Comparison of ENCODE assay signal across 8 cellular contexts in genomic region chr11:63681208-63682044, GRCh38. TPM values are rescaled to one million over a fixed set of nuclear protein-coding genes. Genes with fewer than 3 reads are reported as not detected.
A peak's percentile ranks its signal among the peaks of the same experiment; 100 is the strongest.
DNase-seq lines count a peak whose midpoint lies in the region; ATAC-seq lines count a peak whose summit lies in the region.

Gene RTN3, plus strand, starts transcription at chr11:63681500. Its CDS starts 137 bp downstream, at chr11:63681637.

- H3K27ac Mint-ChIP-seq in activated CD4-positive, alpha-beta T cell treated with anti-CD3 and anti-CD28 coated beads, Interleukin-2, amount 10 ng/mL, durations not matched to agents 7 days and 5 days, result peak within 1 kb of the TSS; percentile 94

- peaks cover 5% of the 10 kb centered on the region for H3K36me3 Mint-ChIP-seq in activated CD4-positive, alpha-beta T cell treated with anti-CD3 and anti-CD28 coated beads, Interleukin-2, amount 10 ng/mL, durations not matched to agents 7 days and 5 days (ENCODE audit: low read depth)

- DNase-seq in NCI-H69 (lab: John Stamatoyannopoulos, UW) (peak; percentile 99), cortex of kidney (lab: John Stamatoyannopoulos, UW) (peak; percentile 77), left kidney (ENCODE audit: low read depth, low spot score) (peak; percentile 99)
- peak; percentile 98 for DNase-seq in activated CD4-positive, alpha-beta T cell treated with anti-CD3 and anti-CD28 coated beads, Interleukin-2, amount 10 ng/mL, durations not matched to agents 7 days and 5 days
- DNase-seq in stimulated activated CD4-positive, alpha-beta T cell treated with anti-CD3 and anti-CD28 coated beads, Interleukin-2, amount 100 ng/mL, for 24 hours, result peak; percentile 97 to 98

- peaks cover 34% of the 10 kb centered on the region for H3K4me1 ChIP-seq in BLaER1

- H3K4me3 Mint-ChIP-seq in activated CD4-positive, alpha-beta T cell treated with anti-CD3 and anti-CD28 coated beads, Interleukin-2, amount 10 ng/mL, durations not matched to agents 7 days and 5 days, result peak within 1 kb of the TSS; percentile 86

- CTCF ChIA-PET in activated CD4-positive, alpha-beta T cell treated with anti-CD3 and anti-CD28 coated beads, Interleukin-2, amount 10 ng/mL, durations not matched to agents 7 days and 5 days (lab: Charles Lee), result interaction anchor here (0.6 to 1.6 kb wide), 7 partner anchors 9 to 180 kb away, joined by 3 to 7 read pairs (median 5); partner anchors contain the start of gene ATL3

- H3K4me3 ChIP-seq in BLaER1, result peak within 1 kb of the TSS; percentile 85

- POLR2A ChIA-PET in activated CD4-positive, alpha-beta T cell treated with anti-CD3 and anti-CD28 coated beads, Interleukin-2, amount 10 ng/mL, durations not matched to agents 7 days and 5 days (lab: Charles Lee), result no interaction called here

- H3K27ac ChIP-seq in BLaER1, result peak within 1 kb of the TSS; percentile 86

- ATAC-seq in GM19328 (IDR thresholded peaks at IDR 0.05; ENCODE audit: unreplicated experiment) (peak; percentile 83), HG03520 (IDR thresholded peaks at IDR 0.05; ENCODE audit: unreplicated experiment) (peak; percentile 81)

- peak within 1 kb of the TSS; percentile 91 for H3K9ac ChIP-seq in BLaER1

- no peaks in the 10 kb centered on the region for H3K27me3 Mint-ChIP-seq in activated CD4-positive, alpha-beta T cell treated with anti-CD3 and anti-CD28 coated beads, Interleukin-2, amount 10 ng/mL, durations not matched to agents 7 days and 5 days

- peaks cover 28% of the 10 kb centered on the region for H3K4me1 Mint-ChIP-seq in activated CD4-positive, alpha-beta T cell treated with anti-CD3 and anti-CD28 coated beads, Interleukin-2, amount 10 ng/mL, durations not matched to agents 7 days and 5 days

- peak within 1 kb of the TSS; percentile 92 for H3K4me2 ChIP-seq in BLaER1

- no peaks in the 10 kb centered on the region for H3K9me3 Mint-ChIP-seq in activated CD4-positive, alpha-beta T cell treated with anti-CD3 and anti-CD28 coated beads, Interleukin-2, amount 10 ng/mL, durations not matched to agents 7 days and 5 days

- H3K27me3 ChIP-seq in BLaER1, result no peaks in the 10 kb centered on the region

- H4K20me1 ChIP-seq in BLaER1, result peaks cover 42% of the 10 kb centered on the region

- H3K9me3 ChIP-seq in BLaER1, result no peaks in the 10 kb centered on the region

- H3K36me3 ChIP-seq in BLaER1, result peaks cover 14% of the 10 kb centered on the region; the same call in 1 of the 2 replicates

RNA-seq across cellular contexts. Expression of gene RTN3, which starts in this region (rescaled TPM):
- 10 to 100 TPM; 65.9 to 72.7 TPM for total RNA-seq in activated CD4-positive, alpha-beta T cell treated with anti-CD3 and anti-CD28 coated beads, Interleukin-2, amount 10 ng/mL, durations not matched to agents 7 days and 5 days

Comparison
In these comparisons a context has a peak if more than half of its experiments do, and no peak if none do; other contexts are left out.
1. Peak in every context shown above with its lines: DNase-seq, ATAC-seq, H3K4me3 ChIP-seq and H3K27ac ChIP-seq.